9 cellular contexts compared by ENCODE assay signal in the genomic region with DNA sequence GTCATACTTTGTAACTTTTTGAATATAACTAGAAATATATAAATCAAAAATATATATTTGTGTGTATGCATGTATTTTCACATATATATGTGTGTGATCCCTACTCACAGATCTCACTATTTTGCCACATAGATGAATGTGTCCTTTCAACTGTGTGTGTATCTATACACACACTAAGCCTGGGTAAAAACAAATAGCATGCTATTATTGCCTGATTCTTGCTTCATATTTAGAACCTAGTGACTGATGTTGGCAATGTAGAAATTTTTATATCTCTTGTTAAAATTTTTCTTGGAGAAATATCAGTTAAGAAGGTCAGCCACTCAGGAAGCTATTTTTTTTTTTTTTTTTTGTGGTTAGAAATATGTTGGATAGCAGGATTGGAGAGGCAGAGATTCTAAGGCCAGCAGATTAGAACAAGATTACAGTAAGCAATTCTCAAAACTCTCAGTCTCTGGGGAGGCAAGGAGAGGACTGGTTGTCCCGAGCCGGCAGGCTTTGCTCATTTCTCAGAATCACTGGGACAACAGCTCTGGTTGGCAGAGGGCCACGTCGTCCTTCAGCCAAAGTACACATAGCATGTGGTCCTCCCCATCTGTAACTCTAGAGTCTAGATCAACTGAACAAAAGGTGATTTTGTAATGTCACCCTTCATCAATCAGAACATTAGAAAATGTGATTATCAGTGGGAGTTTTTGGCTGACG. TPM values are rescaled to one million over a fixed set of nuclear protein-coding genes. Genes with fewer than 3 reads are reported as not detected.
DNase-seq lines count a peak whose midpoint lies in the region; ATAC-seq and TF ChIP-seq lines count a peak whose summit lies in the region.
"Had no signal": no experiment of that assay in that cellular context is flagged by ENCODE, and none has a peak within 500 bp of the region (broad histone marks: within the 10 kb centered on the region; RNA-seq: fewer than 3 reads in every experiment).

No MANE protein-coding gene starts in this region.

- WGBS in right lobe of liver (ENCODE audit: insufficient coverage, low coverage, low lambda C conversion rate, missing lambda C conversion rate), result 5% methylated on average over 5 of the region's 5 CpGs

- H3K9me3 ChIP-seq in right lobe of liver (no peaks in the 10 kb centered on the region), tibial artery (no peaks in the 10 kb centered on the region)

- H3K4me3 ChIP-seq in dorsolateral prefrontal cortex (no peak overlapping the region), right lobe of liver (no peak overlapping the region), tibial artery (no peak overlapping the region)

- H3K27ac ChIP-seq in dorsolateral prefrontal cortex, result peak overlapping the region in 31 of 59 donors; percentile 2 to 75 (median 37)
- peak overlapping the region; percentile 11 to 82 (median 81) for H3K27ac ChIP-seq in right lobe of liver
- H3K27ac ChIP-seq in tibial artery, result peak overlapping the region; percentile 73

- peak; percentile 81 to 93 (median 92) for ATAC-seq in right lobe of liver
- ATAC-seq: HCT116 had no signal

- H3K36me3 ChIP-seq in right lobe of liver (peaks cover 0 to 24% (median 11%) of the 10 kb centered on the region in 4 donors), tibial artery (no peaks in the 10 kb centered on the region)

- no peak for TF ChIP-seq POLR2A in right lobe of liver (IDR thresholded peaks at IDR 0.05)

- H3K4me1 ChIP-seq in right lobe of liver (peaks cover 0 to 43% (median 17%) of the 10 kb centered on the region in 4 donors), tibial artery (peaks cover 0 to 40% (median 8%) of the 10 kb centered on the region in 4 donors)

- DNase-seq in NCI-H1694 (lab: John Stamatoyannopoulos, UW) (peak; percentile 84), dorsolateral prefrontal cortex (peak in 8 of 10 donors; percentile 15 to 93 (median 56)), right lobe of liver (peak; percentile 96 to 98 (median 96)), tibial artery (peak; percentile 99), DMS79 treated with DMSO at 0.1 percent for 48 hours (lab: John Stamatoyannopoulos, UW) (no peak), SIG-M5 treated with dmso at 0.1 percent for 504 hours (lab: John Stamatoyannopoulos, UW; ENCODE audit: unreplicated experiment) (no peak), GM19240 (ENCODE audit: insufficient read length, low spot score) (no peak)

- TF ChIP-seq CTCF in dorsolateral prefrontal cortex (IDR thresholded peaks at IDR 0.05 in 54 of 56, conservative IDR thresholded peaks at IDR 0.05 in 2 of 56; ENCODE audit: low read depth in 1 of 56, partially characterized antibody in 56 of 56) (no peak), right lobe of liver (IDR thresholded peaks at IDR 0.05) (no peak), tibial artery (IDR thresholded peaks at IDR 0.05) (no peak)

- intact Hi-C loops in dorsolateral prefrontal cortex (cut with DNase I) (no loop called here), right lobe of liver (cut with DNase I) (no loop called here), tibial artery (cut with DNase I; ENCODE audit: low total_unique reads) (no loop called here)

- no peaks in the 10 kb centered on the region for H3K27me3 ChIP-seq in dorsolateral prefrontal cortex
- H3K27me3 ChIP-seq in right lobe of liver, result no peaks in the 10 kb centered on the region
- H3K27me3 ChIP-seq in tibial artery, result no peaks in the 10 kb centered on the region

RNA-seq across cellular contexts. Expression of a gene that starts 19.7 kb away (rescaled TPM):
- total RNA-seq in dorsolateral prefrontal cortex (1 to 10 TPM in 9 of 120 experiments, under 1 TPM in 34, not detected in 77; 0.13 to 2.8 (median 0.47) TPM), right lobe of liver (100 to 1,000 TPM; 284 to 753 (median 402) TPM)
- total RNA-seq: kidney epithelial cell had no signal

Comparison
In these comparisons a context has a peak if more than half of its experiments do, and no peak if none do; other contexts are left out.
1. DNase-seq: peak in NCI-H1694 (single experiment), dorsolateral prefrontal cortex (8 of 10), right lobe of liver (3 of 3) and tibial artery (2 of 2); none in DMS79 treated with DMSO at 0.1 percent for 48 hours (single experiment), SIG-M5 treated with dmso at 0.1 percent for 504 hours (single experiment) and GM19240 (single experiment).
2. RNA of a gene that starts 19.7 kb away (total RNA-seq): 284 to 753 TPM in right lobe of liver; 0.13 to 2.8 TPM in dorsolateral prefrontal cortex; every median in the first group is over 10 times any median in the second.
3. Peak in every context shown above with its lines, with median percentiles within 50 percentile points of each other: H3K27ac ChIP-seq.